ENCODE assay signal across 10 cellular contexts in genomic region chr19:49440439-49441209, GRCh38. TPM values are rescaled to one million over a fixed set of nuclear protein-coding genes. Genes with fewer than 3 reads are reported as not detected.
A peak's percentile ranks its signal among the peaks of the same experiment; 100 is the strongest.
DNase-seq lines count a peak whose midpoint lies in the region; ATAC-seq and TF ChIP-seq lines count a peak whose summit lies in the region.
"Had no signal": no experiment of that assay in that cellular context is flagged by ENCODE, and none has a peak within 500 bp of the region (broad histone marks: within the 10 kb centered on the region; RNA-seq: fewer than 3 reads in every experiment).

No MANE protein-coding gene starts in this region.

- H3K27ac Mint-ChIP-seq in CD8-positive, alpha-beta T cell = no peak overlapping the region
- H3K27ac Mint-ChIP-seq in IgD-negative memory B cell (peak overlapping the region in 2 of 3 donors; percentile 20 to 78), endothelial cell (ENCODE audit: unreplicated experiment) (no peak overlapping the region)

- peak overlapping the region; percentile 72 for H2AK5ac ChIP-seq in neuronal stem cell (ENCODE audit: low read depth, low read length)

- H4K91ac ChIP-seq in neuronal stem cell (ENCODE audit: low read depth, low read length, poor library complexity) = no peak overlapping the region

- peaks cover 57% of the 10 kb centered on the region for H3K27me3 ChIP-seq in CD8-positive, alpha-beta T cell (ENCODE audit: insufficient read depth, low read length)
- peaks cover 18 to 68% (median 67%) of the 10 kb centered on the region in 3 experiments for H3K27me3 ChIP-seq in neuronal stem cell (ENCODE audit: control insufficient read depth in 3 of 3, insufficient read depth in 3 of 3, low read depth in 1 of 3, low read length in 3 of 3)
- peaks cover 0 to 42% of the 10 kb centered on the region in 2 donors for H3K27me3 ChIP-seq in body of pancreas

- no peak overlapping the region for H3K9ac ChIP-seq in neuronal stem cell (ENCODE audit: low read depth, low read length, poor library complexity)

- H3K27ac ChIP-seq in CD8-positive, alpha-beta T cell (ENCODE audit: low read depth, low read length) = no peak overlapping the region
- H3K27ac ChIP-seq in neuronal stem cell (replicated peaks; ENCODE audit: low read length) (no peak overlapping the region), body of pancreas (no peak overlapping the region)
- H3K27ac ChIP-seq: prostate gland had no signal

- peak overlapping the region; percentile 37 for H3K4me3 Mint-ChIP-seq in CD8-positive, alpha-beta T cell
- peak overlapping the region; percentile 34 to 86 (median 60) for H3K4me3 Mint-ChIP-seq in IgD-negative memory B cell
- H3K4me3 Mint-ChIP-seq in endothelial cell (ENCODE audit: unreplicated experiment) = peak overlapping the region; percentile 68

- no peak overlapping the region for H2BK5ac ChIP-seq in neuronal stem cell (ENCODE audit: low read length)

- no peaks in the 10 kb centered on the region for H3K9me3 ChIP-seq in CD8-positive, alpha-beta T cell (ENCODE audit: low read length)
- H3K9me3 ChIP-seq in neuronal stem cell (replicated peaks in 1 of 2; ENCODE audit: control insufficient read depth in 2 of 2, insufficient read depth in 1 of 2, low read depth in 1 of 2, low read length in 2 of 2) (peaks cover 0 to 5% of the 10 kb centered on the region in 2 donors), body of pancreas (no peaks in the 10 kb centered on the region)
- H3K9me3 ChIP-seq: prostate gland had no signal

- H2BK12ac ChIP-seq in neuronal stem cell (ENCODE audit: low read length) = no peak overlapping the region

- no peak for DNase-seq in CD8-positive, alpha-beta T cell
- DNase-seq in endothelial cell (ENCODE audit: low spot score) (no peak), neuronal stem cell (ENCODE audit: low spot score) (no peak), retina (no peak), body of pancreas (no peak), NCI-H345 (lab: John Stamatoyannopoulos, UW) (no peak)

- H3K9me3 Mint-ChIP-seq in CD8-positive, alpha-beta T cell = no peaks in the 10 kb centered on the region
- H3K9me3 Mint-ChIP-seq in IgD-negative memory B cell = no peaks in the 10 kb centered on the region
- H3K9me3 Mint-ChIP-seq in endothelial cell (ENCODE audit: unreplicated experiment) = no peaks in the 10 kb centered on the region

- H4K8ac ChIP-seq in neuronal stem cell (ENCODE audit: low read depth, low read length) = no peak overlapping the region

- no peaks in the 10 kb centered on the region for H3K36me3 Mint-ChIP-seq in CD8-positive, alpha-beta T cell
- no peaks in the 10 kb centered on the region for H3K36me3 Mint-ChIP-seq in IgD-negative memory B cell
- H3K36me3 Mint-ChIP-seq in endothelial cell (ENCODE audit: low read depth, unreplicated experiment) = peaks cover 7% of the 10 kb centered on the region

- CTCF ChIA-PET in CD8-positive, alpha-beta T cell (lab: Charles Lee) = interaction anchor here (0.7 to 5.0 kb wide), 8 partner anchors 8 to 139 kb away, joined by 3 to 32 read pairs (median 3); no protein-coding TSS in a partner anchor

- WGBS in neuronal stem cell (ENCODE audit: extremely low coverage in 2 of 2, insufficient read length in 2 of 2, insufficient replicate concordance in 1 of 2), 2 donors = no CpG with 5 or more reads among the region's 19 CpGs
- 24 to 25% methylated on average over 19 of the region's 19 CpGs for WGBS in body of pancreas, 2 donors

- no peak overlapping the region for H3K14ac ChIP-seq in neuronal stem cell (ENCODE audit: low read length)

- TF ChIP-seq POLR2A in body of pancreas (IDR thresholded peaks at IDR 0.05) = no peak

- no peak for TF ChIP-seq CTCF in CD8-positive, alpha-beta T cell (IDR thresholded peaks at IDR 0.05)
- no peak for TF ChIP-seq CTCF in endothelial cell (IDR thresholded peaks at IDR 0.05; ENCODE audit: unreplicated experiment)
- no peak for TF ChIP-seq CTCF in body of pancreas (IDR thresholded peaks at IDR 0.05)

- no peak overlapping the region for H3K4me3 ChIP-seq in CD8-positive, alpha-beta T cell (ENCODE audit: low read depth, low read length)
- peak overlapping the region in 1 of 2 donors; percentile 67 for H3K4me3 ChIP-seq in neuronal stem cell (ENCODE audit: low read length in 2 of 2)
- no peak overlapping the region for H3K4me3 ChIP-seq in body of pancreas

- peaks cover 61% of the 10 kb centered on the region for H3K27me3 Mint-ChIP-seq in CD8-positive, alpha-beta T cell (ENCODE audit: low read depth)
- H3K27me3 Mint-ChIP-seq in IgD-negative memory B cell = peaks cover 60% of the 10 kb centered on the region
- H3K27me3 Mint-ChIP-seq in endothelial cell (ENCODE audit: unreplicated experiment) = peaks cover 58% of the 10 kb centered on the region

- H3K4me1 Mint-ChIP-seq in CD8-positive, alpha-beta T cell (ENCODE audit: low read depth) = peaks cover 43% of the 10 kb centered on the region
- H3K4me1 Mint-ChIP-seq in IgD-negative memory B cell (peaks cover 15 to 25% (median 20%) of the 10 kb centered on the region in 3 donors), endothelial cell (ENCODE audit: unreplicated experiment) (peaks cover 14% of the 10 kb centered on the region)

- no peaks in the 10 kb centered on the region for H3K36me3 ChIP-seq in CD8-positive, alpha-beta T cell (ENCODE audit: insufficient read depth, low read length)
- H3K36me3 ChIP-seq in neuronal stem cell (replicated peaks in 1 of 2; ENCODE audit: control insufficient read depth in 2 of 2, insufficient read depth in 2 of 2, low read length in 2 of 2) (no peaks in the 10 kb centered on the region), body of pancreas (replicated peaks in 1 of 2; ENCODE audit: insufficient read depth in 1 of 2, low read depth in 2 of 2) (no peaks in the 10 kb centered on the region)
- H3K36me3 ChIP-seq: prostate gland had no signal

- H3K4me2 ChIP-seq in neuronal stem cell (ENCODE audit: insufficient read depth, low read length, poor library complexity, severe bottlenecking) = peak overlapping the region; percentile 66

- no peak overlapping the region for H2AFZ ChIP-seq in neuronal stem cell (ENCODE audit: low read length)

- H3K4ac ChIP-seq in neuronal stem cell (ENCODE audit: low read length) = no peak overlapping the region

- peak overlapping the region; percentile 80 for H3K18ac ChIP-seq in neuronal stem cell (ENCODE audit: low read length)

- peaks cover 1% of the 10 kb centered on the region for H3K79me1 ChIP-seq in neuronal stem cell (ENCODE audit: low read depth, low read length)

- no peak for ATAC-seq in CD8-positive, alpha-beta T cell
- no peak for ATAC-seq in body of pancreas
- no peak for ATAC-seq in HG02642 (IDR thresholded peaks at IDR 0.05; ENCODE audit: poor library complexity, unreplicated experiment)

- intact Hi-C loops in CD8-positive, alpha-beta T cell (cut with DNase I, micrococcal nuclease) = no loop called here
- intact Hi-C loops in body of pancreas (cut with DNase I) = loop anchor here (5.0 kb wide), 1 partner anchor 48 kb away; no protein-coding TSS in a partner anchor

- peaks cover 32% of the 10 kb centered on the region for H3K4me1 ChIP-seq in CD8-positive, alpha-beta T cell (ENCODE audit: insufficient read depth, low read length)
- H3K4me1 ChIP-seq in neuronal stem cell (ENCODE audit: control insufficient read depth in 2 of 2, insufficient read depth in 1 of 2, low read depth in 1 of 2, low read length in 2 of 2) = peaks cover 0 to 17% of the 10 kb centered on the region in 2 donors
- peaks cover 15% of the 10 kb centered on the region for H3K4me1 ChIP-seq in body of pancreas
- H3K4me1 ChIP-seq: prostate gland had no signal

- POLR2A ChIA-PET in CD8-positive, alpha-beta T cell (lab: Charles Lee) = interaction anchor here (1.2 kb wide), 1 partner anchor 49 kb away, joined by 3 read pairs; no protein-coding TSS in a partner anchor

- peak overlapping the region; percentile 87 for H2BK15ac ChIP-seq in neuronal stem cell (ENCODE audit: low read length)

- peak overlapping the region; percentile 30 for H2BK120ac ChIP-seq in neuronal stem cell (ENCODE audit: low read depth, low read length)

- H3K23ac ChIP-seq in neuronal stem cell (ENCODE audit: low read depth, low read length, poor library complexity) = no peak overlapping the region

RNA-seq across cellular contexts. Expression of gene SLC17A7, which starts 0.7 kb away (rescaled TPM):
- under 1 TPM in 1 of 2 experiments, not detected in 1; 0.11 TPM for total RNA-seq in CD8-positive, alpha-beta T cell
- polyA plus RNA-seq in IgD-negative memory B cell = not detected
- total RNA-seq in endothelial cell (ENCODE audit: unreplicated experiment) = 0.92 TPM
- 2.3 TPM for polyA plus RNA-seq in neuronal stem cell (2013, experiment 1 of 2)
- polyA plus RNA-seq in neuronal stem cell (2013, experiment 2 of 2) = 2.0 TPM
- under 1 TPM in 1 of 2 donors, not detected in 1; 0.26 TPM for total RNA-seq in body of pancreas

RNA-seq across cellular contexts. Expression of gene PIH1D1, which starts 11.0 kb away (rescaled TPM):
- total RNA-seq in CD8-positive, alpha-beta T cell = 100 to 1,000 TPM; 113 to 119 TPM
- 98.8 TPM for polyA plus RNA-seq in IgD-negative memory B cell
- total RNA-seq in endothelial cell (ENCODE audit: unreplicated experiment) (78.8 TPM), body of pancreas (10 to 100 TPM; 57.0 to 63.3 TPM)
- polyA plus RNA-seq in neuronal stem cell (2013, experiment 1 of 2) = 94.4 TPM
- 94.2 TPM for polyA plus RNA-seq in neuronal stem cell (2013, experiment 2 of 2)

RNA-seq across cellular contexts. Expression of gene ALDH16A1, which starts 12.4 kb away (rescaled TPM):
- 10 to 100 TPM; 26.1 to 30.7 TPM for total RNA-seq in CD8-positive, alpha-beta T cell
- polyA plus RNA-seq in IgD-negative memory B cell = 67.5 TPM
- total RNA-seq in endothelial cell (ENCODE audit: unreplicated experiment) (49.6 TPM), body of pancreas (10 to 100 TPM; 25.9 to 38.9 TPM)
- polyA plus RNA-seq in neuronal stem cell (2013, experiment 1 of 2) = 10.8 TPM
- polyA plus RNA-seq in neuronal stem cell (2013, experiment 2 of 2) = 11.4 TPM

RNA-seq across cellular contexts. Expression of gene GFY, which starts 15.4 kb away (rescaled TPM):
- not detected for total RNA-seq in CD8-positive, alpha-beta T cell
- not detected for polyA plus RNA-seq in IgD-negative memory B cell
- total RNA-seq in endothelial cell (ENCODE audit: unreplicated experiment) (not detected), body of pancreas (not detected)
- polyA plus RNA-seq in neuronal stem cell (2013, experiment 1 of 2) = 1.3 TPM
- 1.5 TPM for polyA plus RNA-seq in neuronal stem cell (2013, experiment 2 of 2)
- total RNA-seq: H4, prostate gland had no signal

RNA-seq across cellular contexts. Expression of gene PTH2, which starts 17.4 kb away (rescaled TPM):
- total RNA-seq in CD8-positive, alpha-beta T cell = not detected
- not detected for polyA plus RNA-seq in IgD-negative memory B cell
- total RNA-seq in endothelial cell (ENCODE audit: unreplicated experiment) (not detected), body of pancreas (not detected)
- polyA plus RNA-seq in neuronal stem cell (2013, experiment 1 of 2) = 1.4 TPM
- 1.6 TPM for polyA plus RNA-seq in neuronal stem cell (2013, experiment 2 of 2)
- total RNA-seq: H4, prostate gland had no signal

Comparison
In these comparisons a context has a peak if more than half of its experiments do, and no peak if none do; other contexts are left out.
1. H3K27ac Mint-ChIP-seq: peak in IgD-negative memory B cell (2 of 3); none in CD8-positive, alpha-beta T cell (single experiment) and endothelial cell (single experiment).
2. Peak in every context shown above with its lines, with median percentiles within 50 percentile points of each other: H3K4me3 Mint-ChIP-seq.